8 cellular contexts compared by ENCODE assay signal in genomic region chr1:205273551-205273982, GRCh38. TPM values are rescaled to one million over a fixed set of nuclear protein-coding genes. Genes with fewer than 3 reads are reported as not detected.
DNase-seq lines count a peak whose midpoint lies in the region; ATAC-seq and TF ChIP-seq lines count a peak whose summit lies in the region.

No MANE protein-coding gene starts in this region.

- peaks cover 32% of the 10 kb centered on the region for H3K4me1 ChIP-seq in psoas muscle
- peaks cover 0 to 2% of the 10 kb centered on the region in 2 donors for H3K4me1 ChIP-seq in aorta (ENCODE audit: control insufficient read depth in 1 of 2, insufficient read depth in 2 of 2, low read length in 2 of 2)

- no peak overlapping the region for H3K27ac Mint-ChIP-seq in activated naive CD8-positive, alpha-beta T cell treated with anti-CD3 and anti-CD28 coated beads, Interleukin-2, amount 50 U/mL, for 24 hours

- no peak overlapping the region for H3K4me3 ChIP-seq in psoas muscle
- no peak overlapping the region for H3K4me3 ChIP-seq in aorta (ENCODE audit: low read length in 2 of 2)

- H3K9me3 ChIP-seq in psoas muscle (no peaks in the 10 kb centered on the region), aorta (ENCODE audit: control insufficient read depth, low read length) (no peaks in the 10 kb centered on the region)

- DNase-seq in DMS153 treated with DMSO at 0.1 percent for 48 hours (lab: John Stamatoyannopoulos, UW; ENCODE audit: unreplicated experiment): peak; percentile 98
- peak; percentile 95 for DNase-seq in HEK293T (ENCODE audit: extremely low spot score)
- peak; percentile 82 for DNase-seq in NCI-H1436 (lab: John Stamatoyannopoulos, UW)
- DNase-seq in T follicular helper cell (ENCODE audit: low read depth): peak; percentile 76
- DNase-seq in activated naive CD8-positive, alpha-beta T cell treated with anti-CD3 and anti-CD28 coated beads, Interleukin-2, amount 50 U/mL, for 24 hours: peak; percentile 84
- peak; percentile 85 for DNase-seq in left cardiac atrium
- DNase-seq in psoas muscle: peak; percentile 79 to 91
- DNase-seq in aorta: peak; percentile 88 to 93

- peak; percentile 69 for ATAC-seq in activated naive CD8-positive, alpha-beta T cell treated with anti-CD3 and anti-CD28 coated beads, Interleukin-2, amount 50 U/mL, for 24 hours
- ATAC-seq in left cardiac atrium: peak; percentile 73 to 80
- ATAC-seq in psoas muscle: peak; percentile 71 to 82 (median 80)
- ATAC-seq in aorta (ENCODE audit: low FRiP score): peak; percentile 87

- 10 to 12% (median 11%) methylated on average over 7 of the region's 7 CpGs for WGBS in psoas muscle, 3 donors
- WGBS in aorta, 2 donors: 10% methylated on average over 7 of the region's 7 CpGs

- no peaks in the 10 kb centered on the region for H3K9me3 Mint-ChIP-seq in activated naive CD8-positive, alpha-beta T cell treated with anti-CD3 and anti-CD28 coated beads, Interleukin-2, amount 50 U/mL, for 24 hours

- intact Hi-C loops in left cardiac atrium (cut with DNase I) (loop anchor here (1.0 to 2.0 kb wide), 2 partner anchors 51 to 52 kb away; no protein-coding TSS in a partner anchor), psoas muscle (cut with DNase I) (loop anchor here (1.0 to 10.0 kb wide), 3 partner anchors 52 to 251 kb away; no protein-coding TSS in a partner anchor), aorta (cut with DNase I) (loop anchor here (1.0 to 10.0 kb wide), 3 partner anchors 51 to 161 kb away; no protein-coding TSS in a partner anchor)

- H3K36me3 ChIP-seq in psoas muscle (ENCODE audit: insufficient read depth in 1 of 2, low read depth in 1 of 2) (peaks cover 0 to 24% of the 10 kb centered on the region in 2 donors), aorta (ENCODE audit: control insufficient read depth in 1 of 2, insufficient read depth in 2 of 2, low read length in 1 of 2) (no peaks in the 10 kb centered on the region)

- H3K27me3 ChIP-seq in psoas muscle (ENCODE audit: insufficient read depth in 3 of 3, low read length in 2 of 3) (no peaks in the 10 kb centered on the region), aorta (ENCODE audit: control insufficient read depth in 1 of 2, insufficient read depth in 2 of 2, low read length in 1 of 2) (no peaks in the 10 kb centered on the region)

- POLR2A ChIA-PET in HEK293T (lab: Yijun Ruan, JAX): interaction anchor here (0.7 to 3.2 kb wide), 2 partner anchors 41 to 51 kb away, joined by 3 to 18 read pairs; no protein-coding TSS in a partner anchor

- H3K27ac ChIP-seq in psoas muscle (no peak overlapping the region), aorta (ENCODE audit: low read depth in 1 of 2, low read length in 2 of 2) (no peak overlapping the region)

- H3K36me3 Mint-ChIP-seq in activated naive CD8-positive, alpha-beta T cell treated with anti-CD3 and anti-CD28 coated beads, Interleukin-2, amount 50 U/mL, for 24 hours (ENCODE audit: low read depth): peaks cover 5% of the 10 kb centered on the region

- CTCF ChIA-PET in HEK293T (lab: Yijun Ruan, JAX): interaction anchor here (0.5 to 11.1 kb wide), 21 partner anchors 9 to 212 kb away, joined by 3 to 235 read pairs (median 5); partner anchors contain the start of genes NUAK2 and TMCC2

- no peak overlapping the region for H3K4me3 Mint-ChIP-seq in activated naive CD8-positive, alpha-beta T cell treated with anti-CD3 and anti-CD28 coated beads, Interleukin-2, amount 50 U/mL, for 24 hours

- H3K4me1 Mint-ChIP-seq in activated naive CD8-positive, alpha-beta T cell treated with anti-CD3 and anti-CD28 coated beads, Interleukin-2, amount 50 U/mL, for 24 hours: peaks cover 30% of the 10 kb centered on the region

- H3K27me3 Mint-ChIP-seq in activated naive CD8-positive, alpha-beta T cell treated with anti-CD3 and anti-CD28 coated beads, Interleukin-2, amount 50 U/mL, for 24 hours: no peaks in the 10 kb centered on the region

- peak; percentile 99 for TF ChIP-seq CTCF in psoas muscle (IDR thresholded peaks at IDR 0.05)

TF ChIP-seq in HEK293T, 16 proteins besides CTCF, POLR2A, EP300 and RAD21:
- TF ChIP-seq HDGF (IDR thresholded peaks at IDR 0.05; ENCODE audit: borderline replicate concordance) (no peak), FOXK2 (IDR thresholded peaks at IDR 0.05) (no peak), ARNT (IDR thresholded peaks at IDR 0.05) (no peak), ZNF384 (IDR thresholded peaks at IDR 0.05) (no peak), NFRKB (IDR thresholded peaks at IDR 0.05) (no peak), BHLHE40 (IDR thresholded peaks at IDR 0.05; ENCODE audit: borderline replicate concordance) (no peak), TARDBP (IDR thresholded peaks at IDR 0.05) (no peak), FOXM1 (IDR thresholded peaks at IDR 0.05; ENCODE audit: borderline replicate concordance) (no peak), FOXA1 (IDR thresholded peaks at IDR 0.05) (no peak), ELF4 (IDR thresholded peaks at IDR 0.05) (no peak), SUZ12 (IDR thresholded peaks at IDR 0.05) (no peak), SP1 (IDR thresholded peaks at IDR 0.05) (no peak)

RNA-seq across cellular contexts. Expression of gene TMCC2, which starts 45.8 kb away (rescaled TPM):
- total RNA-seq in left cardiac atrium: 10 to 100 TPM in 1 of 2 donors, 1 to 10 TPM in 1; 7.3 to 11.9 TPM
- total RNA-seq in psoas muscle: 10 to 100 TPM in 1 of 4 donors, 1 to 10 TPM in 3; 3.4 to 21.4 (median 6.9) TPM
- 10 to 100 TPM in 1 of 3 donors, 1 to 10 TPM in 1, under 1 TPM in 1; 0.66 to 17.5 (median 4.3) TPM for polyA plus RNA-seq in psoas muscle
- 1 to 10 TPM; 6.2 to 8.2 TPM for total RNA-seq in aorta
- polyA plus RNA-seq in aorta: 1 to 10 TPM in 1 of 2 donors, under 1 TPM in 1; 0.69 to 1.0 TPM

RNA-seq across cellular contexts. Expression of gene NUAK2, which starts 48.0 kb away (rescaled TPM):
- total RNA-seq in left cardiac atrium (1 to 10 TPM; 1.2 to 1.4 TPM), psoas muscle (1 to 10 TPM in 3 of 4 donors, under 1 TPM in 1; 0.55 to 1.3 (median 1.2) TPM), aorta (1 to 10 TPM; 1.7 to 2.5 TPM)
- polyA plus RNA-seq in psoas muscle (under 1 TPM; 0.20 to 0.48 (median 0.22) TPM), aorta (1 to 10 TPM in 1 of 2 donors, under 1 TPM in 1; 0.49 to 3.0 TPM)
